1 cellular context compared by ENCODE assay signal in genomic region chr6:128597004-128597403, GRCh38.
TF ChIP-seq lines count a peak whose summit lies in the region.

No MANE protein-coding gene starts in this region.

TF ChIP-seq in IMR-90, 13 proteins besides CTCF, POLR2A, EP300 and RAD21 (continued from another document):
- TF ChIP-seq, protein P1, sequence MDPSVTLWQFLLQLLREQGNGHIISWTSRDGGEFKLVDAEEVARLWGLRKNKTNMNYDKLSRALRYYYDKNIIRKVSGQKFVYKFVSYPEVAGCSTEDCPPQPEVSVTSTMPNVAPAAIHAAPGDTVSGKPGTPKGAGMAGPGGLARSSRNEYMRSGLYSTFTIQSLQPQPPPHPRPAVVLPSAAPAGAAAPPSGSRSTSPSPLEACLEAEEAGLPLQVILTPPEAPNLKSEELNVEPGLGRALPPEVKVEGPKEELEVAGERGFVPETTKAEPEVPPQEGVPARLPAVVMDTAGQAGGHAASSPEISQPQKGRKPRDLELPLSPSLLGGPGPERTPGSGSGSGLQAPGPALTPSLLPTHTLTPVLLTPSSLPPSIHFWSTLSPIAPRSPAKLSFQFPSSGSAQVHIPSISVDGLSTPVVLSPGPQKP (IDR thresholded peaks at IDR 0.05; ENCODE audit: borderline replicate concordance, low read depth, low read length): no peak
